In the genomic region with DNA sequence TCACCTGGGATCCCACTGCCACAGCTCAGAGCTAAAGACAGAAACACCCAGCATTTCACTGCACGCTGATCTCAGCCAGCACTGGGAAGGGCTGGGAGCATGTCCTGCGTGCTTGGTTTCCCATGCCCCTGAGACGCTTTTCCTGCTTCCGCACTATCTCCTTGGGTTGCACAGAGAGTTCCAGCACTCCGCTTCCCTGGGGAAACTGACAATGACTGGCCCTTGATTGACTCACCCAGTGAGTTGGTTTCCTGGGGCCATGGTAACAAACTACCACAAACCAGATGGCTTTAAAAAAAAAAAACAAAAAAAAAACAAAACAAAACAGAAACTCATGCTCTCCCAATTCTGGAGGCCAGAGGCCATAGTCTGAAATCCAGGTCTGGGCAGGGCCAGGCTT, we compare ENCODE assay signal across 1 cellular context.
TF ChIP-seq lines count a peak whose summit lies in the region.

No MANE protein-coding gene starts in this region.

TF ChIP-seq in GM23338, 12 proteins besides CTCF, POLR2A, EP300 and RAD21:
- TF ChIP-seq CREB1 (CRISPR knock-in tag; IDR thresholded peaks at IDR 0.05; ENCODE audit: low read depth) (no peak), ZNF331 (CRISPR knock-in tag; IDR thresholded peaks at IDR 0.05; ENCODE audit: low read depth) (no peak), STAT1 (IDR thresholded peaks at IDR 0.05; ENCODE audit: unreplicated experiment) (no peak), EZH2 (IDR thresholded peaks at IDR 0.05; ENCODE audit: low read depth, unreplicated experiment) (no peak), ZNF114 (CRISPR knock-in tag; IDR thresholded peaks at IDR 0.05) (no peak), EZH2phosphoT487 (IDR thresholded peaks at IDR 0.05; ENCODE audit: unreplicated experiment) (no peak), NANOG (IDR thresholded peaks at IDR 0.05; ENCODE audit: borderline replicate concordance) (no peak), JUNB (IDR thresholded peaks at IDR 0.05; ENCODE audit: unreplicated experiment) (no peak), POLR2AphosphoS5 (IDR thresholded peaks at IDR 0.05; ENCODE audit: low read depth) (no peak)
- TF ChIP-seq, protein P1, sequence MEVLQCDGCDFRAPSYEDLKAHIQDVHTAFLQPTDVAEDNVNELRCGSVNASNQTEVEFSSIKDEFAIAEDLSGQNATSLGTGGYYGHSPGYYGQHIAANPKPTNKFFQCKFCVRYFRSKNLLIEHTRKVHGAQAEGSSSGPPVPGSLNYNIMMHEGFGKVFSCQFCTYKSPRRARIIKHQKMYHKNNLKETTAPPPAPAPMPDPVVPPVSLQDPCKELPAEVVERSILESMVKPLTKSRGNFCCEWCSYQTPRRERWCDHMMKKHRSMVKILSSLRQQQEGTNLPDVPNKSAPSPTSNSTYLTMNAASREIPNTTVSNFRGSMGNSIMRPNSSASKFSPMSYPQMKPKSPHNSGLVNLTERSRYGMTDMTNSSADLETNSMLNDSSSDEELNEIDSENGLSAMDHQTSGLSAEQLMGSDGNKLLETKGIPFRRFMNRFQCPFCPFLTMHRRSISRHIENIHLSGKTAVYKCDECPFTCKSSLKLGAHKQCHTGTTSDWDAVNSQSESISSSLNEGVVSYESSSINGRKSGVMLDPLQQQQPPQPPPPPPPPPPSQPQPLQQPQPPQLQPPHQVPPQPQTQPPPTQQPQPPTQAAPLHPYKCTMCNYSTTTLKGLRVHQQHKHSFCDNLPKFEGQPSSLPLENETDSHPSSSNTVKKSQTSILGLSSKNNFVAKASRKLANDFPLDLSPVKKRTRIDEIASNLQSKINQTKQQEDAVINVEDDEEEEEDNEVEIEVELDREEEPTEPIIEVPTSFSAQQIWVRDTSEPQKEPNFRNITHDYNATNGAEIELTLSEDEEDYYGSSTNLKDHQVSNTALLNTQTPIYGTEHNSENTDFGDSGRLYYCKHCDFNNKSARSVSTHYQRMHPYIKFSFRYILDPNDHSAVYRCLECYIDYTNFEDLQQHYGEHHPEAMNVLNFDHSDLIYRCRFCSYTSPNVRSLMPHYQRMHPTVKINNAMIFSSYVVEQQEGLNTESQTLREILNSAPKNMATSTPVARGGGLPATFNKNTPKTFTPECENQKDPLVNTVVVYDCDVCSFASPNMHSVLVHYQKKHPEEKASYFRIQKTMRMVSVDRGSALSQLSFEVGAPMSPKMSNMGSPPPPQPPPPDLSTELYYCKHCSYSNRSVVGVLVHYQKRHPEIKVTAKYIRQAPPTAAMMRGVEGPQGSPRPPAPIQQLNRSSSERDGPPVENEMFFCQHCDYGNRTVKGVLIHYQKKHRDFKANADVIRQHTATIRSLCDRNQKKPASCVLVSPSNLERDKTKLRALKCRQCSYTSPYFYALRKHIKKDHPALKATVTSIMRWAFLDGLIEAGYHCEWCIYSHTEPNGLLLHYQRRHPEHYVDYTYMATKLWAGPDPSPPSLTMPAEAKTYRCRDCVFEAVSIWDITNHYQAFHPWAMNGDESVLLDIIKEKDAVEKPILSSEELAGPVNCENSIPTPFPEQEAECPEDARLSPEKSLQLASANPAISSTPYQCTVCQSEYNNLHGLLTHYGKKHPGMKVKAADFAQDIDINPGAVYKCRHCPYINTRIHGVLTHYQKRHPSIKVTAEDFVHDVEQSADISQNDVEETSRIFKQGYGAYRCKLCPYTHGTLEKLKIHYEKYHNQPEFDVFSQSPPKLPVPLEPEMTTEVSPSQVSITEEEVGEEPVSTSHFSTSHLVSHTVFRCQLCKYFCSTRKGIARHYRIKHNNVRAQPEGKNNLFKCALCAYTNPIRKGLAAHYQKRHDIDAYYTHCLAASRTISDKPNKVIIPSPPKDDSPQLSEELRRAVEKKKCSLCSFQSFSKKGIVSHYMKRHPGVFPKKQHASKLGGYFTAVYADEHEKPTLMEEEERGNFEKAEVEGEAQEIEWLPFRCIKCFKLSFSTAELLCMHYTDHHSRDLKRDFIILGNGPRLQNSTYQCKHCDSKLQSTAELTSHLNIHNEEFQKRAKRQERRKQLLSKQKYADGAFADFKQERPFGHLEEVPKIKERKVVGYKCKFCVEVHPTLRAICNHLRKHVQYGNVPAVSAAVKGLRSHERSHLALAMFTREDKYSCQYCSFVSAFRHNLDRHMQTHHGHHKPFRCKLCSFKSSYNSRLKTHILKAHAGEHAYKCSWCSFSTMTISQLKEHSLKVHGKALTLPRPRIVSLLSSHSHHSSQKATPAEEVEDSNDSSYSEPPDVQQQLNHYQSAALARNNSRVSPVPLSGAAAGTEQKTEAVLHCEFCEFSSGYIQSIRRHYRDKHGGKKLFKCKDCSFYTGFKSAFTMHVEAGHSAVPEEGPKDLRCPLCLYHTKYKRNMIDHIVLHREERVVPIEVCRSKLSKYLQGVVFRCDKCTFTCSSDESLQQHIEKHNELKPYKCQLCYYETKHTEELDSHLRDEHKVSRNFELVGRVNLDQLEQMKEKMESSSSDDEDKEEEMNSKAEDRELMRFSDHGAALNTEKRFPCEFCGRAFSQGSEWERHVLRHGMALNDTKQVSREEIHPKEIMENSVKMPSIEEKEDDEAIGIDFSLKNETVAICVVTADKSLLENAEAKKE (CRISPR knock-in tag; IDR thresholded peaks at IDR 0.05) = no peak
- TF ChIP-seq, protein P2, sequence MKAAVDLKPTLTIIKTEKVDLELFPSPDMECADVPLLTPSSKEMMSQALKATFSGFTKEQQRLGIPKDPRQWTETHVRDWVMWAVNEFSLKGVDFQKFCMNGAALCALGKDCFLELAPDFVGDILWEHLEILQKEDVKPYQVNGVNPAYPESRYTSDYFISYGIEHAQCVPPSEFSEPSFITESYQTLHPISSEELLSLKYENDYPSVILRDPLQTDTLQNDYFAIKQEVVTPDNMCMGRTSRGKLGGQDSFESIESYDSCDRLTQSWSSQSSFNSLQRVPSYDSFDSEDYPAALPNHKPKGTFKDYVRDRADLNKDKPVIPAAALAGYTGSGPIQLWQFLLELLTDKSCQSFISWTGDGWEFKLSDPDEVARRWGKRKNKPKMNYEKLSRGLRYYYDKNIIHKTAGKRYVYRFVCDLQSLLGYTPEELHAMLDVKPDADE (IDR thresholded peaks at IDR 0.05) = no peak
- TF ChIP-seq, protein P3, sequence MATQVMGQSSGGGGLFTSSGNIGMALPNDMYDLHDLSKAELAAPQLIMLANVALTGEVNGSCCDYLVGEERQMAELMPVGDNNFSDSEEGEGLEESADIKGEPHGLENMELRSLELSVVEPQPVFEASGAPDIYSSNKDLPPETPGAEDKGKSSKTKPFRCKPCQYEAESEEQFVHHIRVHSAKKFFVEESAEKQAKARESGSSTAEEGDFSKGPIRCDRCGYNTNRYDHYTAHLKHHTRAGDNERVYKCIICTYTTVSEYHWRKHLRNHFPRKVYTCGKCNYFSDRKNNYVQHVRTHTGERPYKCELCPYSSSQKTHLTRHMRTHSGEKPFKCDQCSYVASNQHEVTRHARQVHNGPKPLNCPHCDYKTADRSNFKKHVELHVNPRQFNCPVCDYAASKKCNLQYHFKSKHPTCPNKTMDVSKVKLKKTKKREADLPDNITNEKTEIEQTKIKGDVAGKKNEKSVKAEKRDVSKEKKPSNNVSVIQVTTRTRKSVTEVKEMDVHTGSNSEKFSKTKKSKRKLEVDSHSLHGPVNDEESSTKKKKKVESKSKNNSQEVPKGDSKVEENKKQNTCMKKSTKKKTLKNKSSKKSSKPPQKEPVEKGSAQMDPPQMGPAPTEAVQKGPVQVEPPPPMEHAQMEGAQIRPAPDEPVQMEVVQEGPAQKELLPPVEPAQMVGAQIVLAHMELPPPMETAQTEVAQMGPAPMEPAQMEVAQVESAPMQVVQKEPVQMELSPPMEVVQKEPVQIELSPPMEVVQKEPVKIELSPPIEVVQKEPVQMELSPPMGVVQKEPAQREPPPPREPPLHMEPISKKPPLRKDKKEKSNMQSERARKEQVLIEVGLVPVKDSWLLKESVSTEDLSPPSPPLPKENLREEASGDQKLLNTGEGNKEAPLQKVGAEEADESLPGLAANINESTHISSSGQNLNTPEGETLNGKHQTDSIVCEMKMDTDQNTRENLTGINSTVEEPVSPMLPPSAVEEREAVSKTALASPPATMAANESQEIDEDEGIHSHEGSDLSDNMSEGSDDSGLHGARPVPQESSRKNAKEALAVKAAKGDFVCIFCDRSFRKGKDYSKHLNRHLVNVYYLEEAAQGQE (IDR thresholded peaks at IDR 0.05; ENCODE audit: unreplicated experiment) = no peak
